Comparison of ENCODE assay signal across 1 cellular context in genomic region chrX:119282347-119282746, GRCh38.
TF ChIP-seq lines count a peak whose summit lies in the region.

No MANE protein-coding gene starts in this region.

TF ChIP-seq in HEK293, 187 proteins besides CTCF, POLR2A, EP300 and RAD21 (continued from another document):
- TF ChIP-seq ZNF518A (tag by site-specific recombination; conservative IDR thresholded peaks at IDR 0.05; ENCODE audit: low read depth) (peak; percentile 74; the same call in 1 of the 2 replicates), ZXDB (tag by site-specific recombination; IDR thresholded peaks at IDR 0.05) (0 out of 2 replicates have a peak, but pooled peaks have one; percentile 18), ZNF266 (tag by site-specific recombination; IDR thresholded peaks at IDR 0.05; ENCODE audit: low read depth) (0 out of 2 replicates have a peak, but pooled peaks have one; percentile 54), ZNF426 (tag by site-specific recombination; IDR thresholded peaks at IDR 0.05) (peak; percentile 59)
